11 cellular contexts compared by ENCODE assay signal in the genomic region with DNA sequence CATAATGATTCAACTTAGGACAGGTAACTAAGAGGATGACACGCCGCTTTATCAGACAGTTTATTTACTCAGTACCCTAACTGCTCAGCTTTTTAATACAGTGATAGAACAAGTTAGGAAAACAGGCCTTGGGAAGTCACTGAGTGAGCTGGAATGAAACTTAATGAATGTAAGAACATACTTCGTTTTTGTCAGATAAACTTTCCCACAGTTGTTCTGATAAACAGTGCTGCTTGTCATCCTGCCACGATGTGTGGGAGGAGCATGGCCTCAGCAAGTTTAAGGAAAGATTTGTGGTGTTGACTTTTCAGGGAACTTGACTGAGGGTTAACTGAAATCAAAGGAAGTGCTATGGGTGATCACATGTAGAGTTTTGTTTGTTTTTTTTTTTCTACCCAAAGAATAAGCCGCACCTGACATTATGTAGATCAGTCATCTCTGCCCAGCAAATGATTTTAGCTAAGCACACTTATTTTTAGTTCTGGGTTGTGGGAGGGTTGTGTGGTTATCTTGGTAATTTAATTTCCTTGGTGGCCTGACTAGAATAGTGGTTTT. TPM values are rescaled to one million over a fixed set of nuclear protein-coding genes. Genes with fewer than 3 reads are reported as not detected.
DNase-seq lines count a peak whose midpoint lies in the region; ATAC-seq, FAIRE-seq and TF ChIP-seq lines count a peak whose summit lies in the region.
"Had no signal": no experiment of that assay in that cellular context is flagged by ENCODE, and none has a peak within 500 bp of the region (broad histone marks: within the 10 kb centered on the region; RNA-seq: fewer than 3 reads in every experiment).

No MANE protein-coding gene starts in this region.

- 0% methylated on average over 5 of the region's 5 CpGs for WGBS in K562 (ENCODE audit: insufficient coverage, low coverage, missing lambda C conversion rate)
- WGBS in right lobe of liver (ENCODE audit: insufficient coverage, low coverage, low lambda C conversion rate, missing lambda C conversion rate) = 29% methylated on average over 5 of the region's 5 CpGs

- H4K20me1 ChIP-seq in BLaER1 (no peaks in the 10 kb centered on the region), K562 (replicated peaks; ENCODE audit: control insufficient read depth, insufficient read depth, low read length) (no peaks in the 10 kb centered on the region)

- no peaks in the 10 kb centered on the region for H3K27me3 ChIP-seq in BLaER1
- H3K27me3 ChIP-seq in MG63 = no peaks in the 10 kb centered on the region
- no peaks in the 10 kb centered on the region for H3K27me3 ChIP-seq in K562 (ENCODE audit: control insufficient read depth in 2 of 2, insufficient read depth in 2 of 2, low read length in 2 of 2)
- H3K27me3 ChIP-seq in right lobe of liver = no peaks in the 10 kb centered on the region

- no peak for TF ChIP-seq RAD21 in K562 (CRISPR knock-in tag; conservative IDR thresholded peaks at IDR 0.05 in 1 of 2, IDR thresholded peaks at IDR 0.05 in 1 of 2)

- intact Hi-C loops in K562 (cut with micrococcal nuclease) (loop anchor here (1.0 to 5.0 kb wide), 3 partner anchors 57 to 497 kb away; no protein-coding TSS in a partner anchor), right lobe of liver (cut with DNase I) (loop anchor here in 1 of 2 donors (10.0 kb wide), 1 partner anchor 119 kb away; no protein-coding TSS in a partner anchor)

- TF ChIP-seq CTCF in K562 (IDR thresholded peaks at IDR 0.05 in 2 of 3, conservative IDR thresholded peaks at IDR 0.05 in 1 of 3; ENCODE audit: insufficient read depth in 2 of 3, low read depth in 1 of 3, low read length in 3 of 3) = no peak
- TF ChIP-seq CTCF in right lobe of liver (IDR thresholded peaks at IDR 0.05) = no peak

- no peaks in the 10 kb centered on the region for H3K9me3 ChIP-seq in BLaER1
- H3K9me3 ChIP-seq in MG63 = no peaks in the 10 kb centered on the region
- H3K9me3 ChIP-seq in K562 (replicated peaks; ENCODE audit: control insufficient read depth, insufficient read depth, low read depth, low read length) = no peaks in the 10 kb centered on the region
- no peaks in the 10 kb centered on the region for H3K9me3 ChIP-seq in right lobe of liver

- no peaks in the 10 kb centered on the region for H3K79me2 ChIP-seq in K562 (ENCODE audit: control insufficient read depth, insufficient read depth, low read length)

- in situ Hi-C loops in K562 (cut with MboI) = loop anchor here (10.0 kb wide), 1 partner anchor 119 kb away; no protein-coding TSS in a partner anchor

- TF ChIP-seq POLR2A in K562 (conservative IDR thresholded peaks at IDR 0.05) (no peak), right lobe of liver (IDR thresholded peaks at IDR 0.05) (no peak)

- H3K27ac ChIP-seq in BLaER1 (no peak overlapping the region), K562 (ENCODE audit: extremely low read depth, low read depth, low read length) (no peak overlapping the region), right lobe of liver (no peak overlapping the region)

- TF ChIP-seq EP300 in K562 (IDR thresholded peaks at IDR 0.05; ENCODE audit: low read length) = no peak

- H3K9ac ChIP-seq in BLaER1 (no peak overlapping the region), K562 (ENCODE audit: insufficient read depth in 1 of 2, low read depth in 2 of 2, low read length in 2 of 2) (no peak overlapping the region)

- FAIRE-seq in K562 (lab: Jason Lieb, UNC) = peak; percentile 59
- FAIRE-seq: HTR-8/SVneo had no signal

- H3K4me3 ChIP-seq in BLaER1 = no peak overlapping the region
- no peak overlapping the region for H3K4me3 ChIP-seq in MG63
- H3K4me3 ChIP-seq in K562 = no peak overlapping the region
- H3K4me3 ChIP-seq in right lobe of liver = no peak overlapping the region

- POLR2A ChIA-PET in K562 (lab: Yijun Ruan, JAX) = no interaction called here

- H3K36me3 ChIP-seq in BLaER1 (no peaks in the 10 kb centered on the region), MG63 (no peaks in the 10 kb centered on the region), K562 (ENCODE audit: control insufficient read depth, insufficient read depth, low read length) (no peaks in the 10 kb centered on the region), right lobe of liver (no peaks in the 10 kb centered on the region)

- H2AFZ ChIP-seq in K562 (ENCODE audit: low read depth, low read length) = no peak overlapping the region

- ATAC-seq in K562 (peak; percentile 35; the same call in 1 of the 3 replicates), right lobe of liver (peak; percentile 24 to 85 (median 58)), GM21737 (IDR thresholded peaks at IDR 0.05; ENCODE audit: unreplicated experiment) (no peak), GM18517 (IDR thresholded peaks at IDR 0.05; ENCODE audit: unreplicated experiment) (no peak)

- CTCF ChIA-PET in K562 (lab: Yijun Ruan, JAX; ENCODE audit: low intra/inter-chr PET ratio) = interaction anchor here (0.9 to 2.8 kb wide), 3 partner anchors 56 to 1347 kb away, joined by 3 to 23 read pairs (median 3); no protein-coding TSS in a partner anchor

- no TSS peak for BruUV-seq in K562 (replicated peaks; lab: Mats Ljungman, UMichigan)

- H3K4me2 ChIP-seq in BLaER1 (peak overlapping the region; percentile 51), K562 (ENCODE audit: insufficient read depth, low read length) (no peak overlapping the region)

- no peaks in the 10 kb centered on the region for H3K9me1 ChIP-seq in K562 (ENCODE audit: control insufficient read depth, insufficient read depth, low read length)

- H3K4me1 ChIP-seq in BLaER1 = peaks cover 32% of the 10 kb centered on the region
- no peaks in the 10 kb centered on the region; a peak in 2 of 5 replicates for H3K4me1 ChIP-seq in K562 (replicated peaks in 1 of 2; ENCODE audit: control insufficient read depth in 2 of 2, insufficient read depth in 2 of 2, low read length in 2 of 2)
- H3K4me1 ChIP-seq in right lobe of liver = no peaks in the 10 kb centered on the region

- DNase-seq in MG63 (peak; percentile 6), K562 (ENCODE audit: extremely low read depth in 1 of 4, low spot score in 3 of 4) (peak in 1 of 4 experiments; percentile 16), right lobe of liver (peak in 1 of 3 donors; percentile 29), DMS79 treated with DMSO at 0.1 percent for 48 hours (lab: John Stamatoyannopoulos, UW) (no peak), activated gamma-delta T cell treated with Interleukin-2 at 50 U/mL for 16 hours (no peak)
- DNase-seq: activated gamma-delta T cell had no signal

RNA-seq across cellular contexts. Expression of gene P2RY14, which starts 5.6 kb away (rescaled TPM):
- not detected in 2 replicates for total RNA-seq in MG63 (2014; rRNA removed; shearing (Covaris generic); ENCODE audit: low replicate concordance)
- total RNA-seq in K562 (2011; cell fraction: chromatin; rRNA removed; ENCODE audit: low replicate concordance) = not detected in 2 replicates
- not detected in 2 replicates for total RNA-seq in K562 (2011; cell fraction: nucleolus; rRNA removed)
- not detected in 2 replicates for total RNA-seq in K562 (2011; cell fraction: nucleoplasm; rRNA removed)
- not detected in 2 replicates for total RNA-seq in K562 (2014; rRNA removed)
- not detected in 2 replicates for total RNA-seq in K562 (2014; rRNA removed; fragmentation: Illumina TruSeq; extraction: Trizol)
- total RNA-seq in K562 (2015; rRNA removed; fragmentation: Illumina TruSeq; extraction: Trizol) = not detected in 2 replicates
- total RNA-seq in K562 (2021) = not detected in 2 replicates
- not detected in 2 replicates for polyA plus RNA-seq in K562 (2011; rRNA removed)
- polyA plus RNA-seq in K562 (2011; cell fraction: cytosol; rRNA removed) = not detected in 2 replicates
- polyA plus RNA-seq in K562 (2011; cell fraction: nucleus; rRNA removed) = not detected in 2 replicates
- not detected in 2 replicates for polyA plus RNA-seq in K562 (2012)
- polyA plus RNA-seq in K562 (2014; fragmentation: Illumina TruSeq; extraction: Trizol) = not detected in 2 replicates
- not detected for polyA plus RNA-seq in K562 (2014; fragmentation: Nextera tagmentation; extraction: Ambion mirVana)
- not detected in 2 replicates for polyA plus RNA-seq in K562 (2014; rRNA removed)
- polyA minus RNA-seq in K562 (2011; rRNA and poly(A)+ RNA removed) = not detected in 2 replicates
- polyA minus RNA-seq in K562 (2011; cell fraction: cytosol; rRNA and poly(A)+ RNA removed) = not detected in 2 replicates
- not detected in 2 replicates for polyA minus RNA-seq in K562 (2011; cell fraction: nucleus; rRNA and poly(A)+ RNA removed)
- under 1 TPM in 3 of 6 experiments, not detected in 3; 0.12 to 0.18 (median 0.12) TPM for total RNA-seq in right lobe of liver
- total RNA-seq: OCI-LY7 had no signal

RNA-seq across cellular contexts. Expression of gene GPR87, which starts 32.6 kb away (rescaled TPM):
- total RNA-seq in MG63 (2014; rRNA removed; shearing (Covaris generic); ENCODE audit: low replicate concordance) = 0.23 TPM in 1 of 2 replicates, not detected in the other
- not detected in 2 replicates for total RNA-seq in K562 (2011; cell fraction: chromatin; rRNA removed; ENCODE audit: low replicate concordance)
- not detected in 2 replicates for total RNA-seq in K562 (2011; cell fraction: nucleolus; rRNA removed)
- not detected in 2 replicates for total RNA-seq in K562 (2011; cell fraction: nucleoplasm; rRNA removed)
- total RNA-seq in K562 (2014; rRNA removed) = not detected in 2 replicates
- not detected in 2 replicates for total RNA-seq in K562 (2014; rRNA removed; fragmentation: Illumina TruSeq; extraction: Trizol)
- not detected in 2 replicates for total RNA-seq in K562 (2015; rRNA removed; fragmentation: Illumina TruSeq; extraction: Trizol)
- not detected in 2 replicates for total RNA-seq in K562 (2021)
- not detected in 2 replicates for polyA plus RNA-seq in K562 (2011; rRNA removed)
- not detected in 2 replicates for polyA plus RNA-seq in K562 (2011; cell fraction: cytosol; rRNA removed)
- not detected in 2 replicates for polyA plus RNA-seq in K562 (2011; cell fraction: nucleus; rRNA removed)
- polyA plus RNA-seq in K562 (2012) = not detected in 2 replicates
- not detected in 2 replicates for polyA plus RNA-seq in K562 (2014; fragmentation: Illumina TruSeq; extraction: Trizol)
- polyA plus RNA-seq in K562 (2014; fragmentation: Nextera tagmentation; extraction: Ambion mirVana) = not detected
- polyA plus RNA-seq in K562 (2014; rRNA removed) = not detected in 2 replicates
- not detected in 2 replicates for polyA minus RNA-seq in K562 (2011; rRNA and poly(A)+ RNA removed)
- not detected in 2 replicates for polyA minus RNA-seq in K562 (2011; cell fraction: cytosol; rRNA and poly(A)+ RNA removed)
- polyA minus RNA-seq in K562 (2011; cell fraction: nucleus; rRNA and poly(A)+ RNA removed) = not detected in 2 replicates
- total RNA-seq in right lobe of liver = not detected
- total RNA-seq: OCI-LY7 had no signal

RNA-seq across cellular contexts. Expression of gene P2RY13, which starts 45.4 kb away (rescaled TPM):
- total RNA-seq in MG63 (2014; rRNA removed; shearing (Covaris generic); ENCODE audit: low replicate concordance) = not detected in 2 replicates
- not detected in 2 replicates for total RNA-seq in K562 (2011; cell fraction: chromatin; rRNA removed; ENCODE audit: low replicate concordance)
- not detected in 2 replicates for total RNA-seq in K562 (2011; cell fraction: nucleolus; rRNA removed)
- total RNA-seq in K562 (2011; cell fraction: nucleoplasm; rRNA removed) = not detected in 2 replicates
- not detected in 2 replicates for total RNA-seq in K562 (2014; rRNA removed)
- not detected in 2 replicates for total RNA-seq in K562 (2014; rRNA removed; fragmentation: Illumina TruSeq; extraction: Trizol)
- not detected in 2 replicates for total RNA-seq in K562 (2015; rRNA removed; fragmentation: Illumina TruSeq; extraction: Trizol)
- total RNA-seq in K562 (2021) = not detected in 2 replicates
- polyA plus RNA-seq in K562 (2011; rRNA removed) = not detected in 2 replicates
- polyA plus RNA-seq in K562 (2011; cell fraction: cytosol; rRNA removed) = not detected in 2 replicates
- not detected in 2 replicates for polyA plus RNA-seq in K562 (2011; cell fraction: nucleus; rRNA removed)
- polyA plus RNA-seq in K562 (2012) = not detected in 2 replicates
- not detected in 2 replicates for polyA plus RNA-seq in K562 (2014; fragmentation: Illumina TruSeq; extraction: Trizol)
- polyA plus RNA-seq in K562 (2014; fragmentation: Nextera tagmentation; extraction: Ambion mirVana) = not detected
- not detected in 2 replicates for polyA plus RNA-seq in K562 (2014; rRNA removed)
- polyA minus RNA-seq in K562 (2011; rRNA and poly(A)+ RNA removed) = not detected in 2 replicates
- polyA minus RNA-seq in K562 (2011; cell fraction: cytosol; rRNA and poly(A)+ RNA removed) = not detected in 2 replicates
- polyA minus RNA-seq in K562 (2011; cell fraction: nucleus; rRNA and poly(A)+ RNA removed) = not detected in 2 replicates
- 1 to 10 TPM in 5 of 6 experiments, under 1 TPM in 1; 0.95 to 4.8 (median 1.9) TPM for total RNA-seq in right lobe of liver
- total RNA-seq: OCI-LY7 had no signal

Comparison
In these comparisons a context has a peak if more than half of its experiments do, and no peak if none do; other contexts are left out.
1. ATAC-seq: peak in K562 (single experiment) and right lobe of liver (4 of 4); none in GM21737 (single experiment) and GM18517 (single experiment).